Comparison of ENCODE assay signal across 1 cellular context in genomic region chr22:28896611-28897010, GRCh38.
TF ChIP-seq lines count a peak whose summit lies in the region.

No MANE protein-coding gene starts in this region.

TF ChIP-seq in GM23338, 12 proteins besides CTCF, POLR2A, EP300 and RAD21:
- TF ChIP-seq JUNB (IDR thresholded peaks at IDR 0.05; ENCODE audit: unreplicated experiment) (no peak), ZNF462 (CRISPR knock-in tag; IDR thresholded peaks at IDR 0.05) (0 out of 2 replicates have a peak, but pooled peaks have one; percentile 24)
TF ChIP-seq in GM23338: peak in this region for 1.
